In the genomic region with DNA sequence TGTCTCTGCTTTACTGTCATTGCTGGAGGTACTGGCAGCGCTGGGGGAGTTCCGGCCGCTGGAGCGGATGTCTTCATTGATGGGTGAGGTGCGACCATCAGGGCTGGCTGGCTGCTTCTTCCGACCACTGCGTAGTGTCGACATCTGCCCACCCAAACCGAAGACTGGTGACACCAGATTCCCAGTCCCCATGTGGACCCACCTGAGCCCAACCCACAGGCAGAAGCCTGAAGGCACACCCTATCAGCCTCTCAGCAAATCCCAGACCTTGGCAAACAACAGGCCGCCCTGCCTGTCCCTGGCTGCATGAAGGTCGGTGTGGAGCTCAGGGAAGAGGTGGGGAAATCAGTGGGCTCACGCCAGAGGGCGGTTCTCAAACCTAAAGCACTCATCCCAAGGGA, we compare ENCODE assay signal across 29 cellular contexts. TPM values are rescaled to one million over a fixed set of nuclear protein-coding genes. Genes with fewer than 3 reads are reported as not detected.
DNase-seq lines count a peak whose midpoint lies in the region; ATAC-seq and TF ChIP-seq lines count a peak whose summit lies in the region.
"Had no signal": no experiment of that assay in that cellular context is flagged by ENCODE, and none has a peak within 500 bp of the region (broad histone marks: within the 10 kb centered on the region; RNA-seq: fewer than 3 reads in every experiment).

No MANE protein-coding gene starts in this region.

- H3K27ac ChIP-seq in osteoblast (ENCODE audit: low read depth, low read length) (no peak overlapping the region), stomach (peak overlapping the region in 3 of 5 donors; percentile 28 to 56 (median 45))
- H3K27ac ChIP-seq: RWPE1 had no signal

- H3K27me3 ChIP-seq in osteoblast (ENCODE audit: insufficient read depth, low read length) = no peaks in the 10 kb centered on the region
- no peaks in the 10 kb centered on the region for H3K27me3 ChIP-seq in stomach
- H3K27me3 ChIP-seq: MG63 had no signal

- H3K27me3 Mint-ChIP-seq in HFFc6 (ENCODE audit: insufficient read depth) = peaks cover 1% of the 10 kb centered on the region
- H3K27me3 Mint-ChIP-seq: activated B cell treated with CpG ODN at 0.5 μM for 24 hours; dendritic cell treated with granulocyte-macrophage colony-stimulating factor and Interleukin-4, amounts not matched to agents 40 ng/mL and 50 ng/mL, for 4 days had no signal

- intact Hi-C loops in Right ventricle myocardium inferior (cut with DNase I) = no loop called here
- intact Hi-C loops in stomach (cut with DNase I; ENCODE audit: low total_unique reads) = loop anchor here (10.0 kb wide), 1 partner anchor 62 kb away; no protein-coding TSS in a partner anchor

- peak; percentile 45 for ATAC-seq in Right ventricle myocardium inferior
- ATAC-seq in HG03108 (IDR thresholded peaks at IDR 0.05; ENCODE audit: unreplicated experiment) = no peak
- ATAC-seq: GM23338; SK-N-SH treated with all-trans-retinoic acid at 6 μM for 48 hours; stimulated activated naive CD8-positive, alpha-beta T cell treated with anti-CD3 and anti-CD28 coated beads, Interleukin-15, Interleukin-2, amounts not matched to agents 100 U/mL and 50 U/mL, for 24 hours had no signal

- peaks cover 9% of the 10 kb centered on the region; the same call in 1 of the 2 replicates for H3K4me1 Mint-ChIP-seq in HFFc6 (ENCODE audit: low read depth)

- TF ChIP-seq CTCF in HFFc6 (IDR thresholded peaks at IDR 0.05) = no peak
- TF ChIP-seq CTCF in osteoblast (IDR thresholded peaks at IDR 0.05; ENCODE audit: extremely low read depth, low read depth, low read length) = no peak
- no peak for TF ChIP-seq CTCF in stomach (IDR thresholded peaks at IDR 0.05)

- 84 to 92% (median 85%) methylated on average over 7 to 13 of the region's 13 CpGs for WGBS in stomach, 5 donors

- H3K4me3 ChIP-seq in osteoblast (ENCODE audit: insufficient read depth, low read length) (no peak overlapping the region), stomach (no peak overlapping the region)
- H3K4me3 ChIP-seq: GM23338, MG63 had no signal

- TF ChIP-seq POLR2A in stomach (IDR thresholded peaks at IDR 0.05) = no peak

- H3K36me3 ChIP-seq in osteoblast (ENCODE audit: insufficient read depth, low read length) (peaks cover 64% of the 10 kb centered on the region), stomach (peaks cover 59 to 90% (median 88%) of the 10 kb centered on the region in 4 donors)

- no peak overlapping the region for H3K4me2 ChIP-seq in osteoblast (ENCODE audit: insufficient read depth, low read length)
- H3K4me2 ChIP-seq: GM23338 had no signal

- DNase-seq in HFFc6 (no peak), Right ventricle myocardium inferior (ENCODE audit: missing footprints) (no peak), osteoblast (ENCODE audit: insufficient read length, low spot score, missing footprints) (peak; percentile 42), stomach (no peak), NCI-H446 (lab: John Stamatoyannopoulos, UW) (no peak), NCI-H1092 (lab: John Stamatoyannopoulos, UW) (no peak)
- DNase-seq in activated CD8-positive, alpha-beta memory T cell treated with anti-CD3 and anti-CD28 coated beads, Interleukin-2, amount 50 U/mL, for 4 hours = no peak
- DNase-seq: activated B cell treated with CpG ODN at 0.5 μM for 24 hours; activated CD8-positive, alpha-beta memory T cell treated with anti-CD3 and anti-CD28 coated beads, Interleukin-2, amount 50 U/mL, for 48 hours; activated effector memory CD4-positive, alpha-beta T cell treated with Interleukin-2 at 50 U/mL for 16 hours; amniotic stem cell; caudate nucleus; KBM-7; kidney glomerular epithelial cell; mammary epithelial cell; MG63; NCI-H1417; NCI-H2081; NCI-H446 treated with DMSO at 0.1 percent for 48 hours; stimulated activated CD4-positive, alpha-beta T cell treated with anti-CD3 and anti-CD28 coated beads, Interleukin-12 subunit alpha, Interleukin-12 subunit beta, amount 100 ng/mL, for 4 hours; stimulated activated CD4-positive, alpha-beta T cell treated with anti-CD3 and anti-CD28 coated beads, Interleukin-4, amount 100 ng/mL, for 24 hours; stimulated activated naive CD8-positive, alpha-beta T cell treated with anti-CD3 and anti-CD28 coated beads, Interleukin-15, Interleukin-2, amounts not matched to agents 100 U/mL and 50 U/mL, for 24 hours; trophoblast cell had no signal

- no peaks in the 10 kb centered on the region for H3K4me1 ChIP-seq in osteoblast (ENCODE audit: insufficient read depth, low read length)
- H3K4me1 ChIP-seq in stomach = peaks cover 32 to 59% (median 45%) of the 10 kb centered on the region in 4 donors

- peaks cover 20% of the 10 kb centered on the region for H3K36me3 Mint-ChIP-seq in HFFc6 (ENCODE audit: low read depth)

- no peak for TF ChIP-seq EP300 in stomach (IDR thresholded peaks at IDR 0.05)

- peaks cover 13% of the 10 kb centered on the region for H4K20me1 ChIP-seq in osteoblast (ENCODE audit: insufficient read depth, low read length)

- no peak overlapping the region for H3K4me3 Mint-ChIP-seq in HFFc6
- H3K4me3 Mint-ChIP-seq: activated B cell treated with CpG ODN at 0.5 μM for 24 hours; dendritic cell treated with granulocyte-macrophage colony-stimulating factor and Interleukin-4, amounts not matched to agents 40 ng/mL and 50 ng/mL, for 4 days; GM23338; T-helper 2 cell treated with Interferon-gamma antibody and Interleukin-4, amounts not matched to agents 5 μg/mL and 100 μg/mL, for 36 hours had no signal

- peaks cover 50% of the 10 kb centered on the region for H3K79me2 ChIP-seq in osteoblast (ENCODE audit: insufficient read depth, low read length)

- H3K9me3 ChIP-seq in osteoblast (ENCODE audit: low read depth, low read length) (no peaks in the 10 kb centered on the region), stomach (no peaks in the 10 kb centered on the region)
- H3K9me3 ChIP-seq: MG63 had no signal

- H3K27ac Mint-ChIP-seq in HFFc6 = peak overlapping the region; percentile 12; the same call in 1 of the 2 replicates
- H3K27ac Mint-ChIP-seq: activated B cell treated with CpG ODN at 0.5 μM for 24 hours; dendritic cell treated with granulocyte-macrophage colony-stimulating factor and Interleukin-4, amounts not matched to agents 40 ng/mL and 50 ng/mL, for 4 days; GM23338; T-helper 2 cell treated with Interferon-gamma antibody and Interleukin-4, amounts not matched to agents 5 μg/mL and 100 μg/mL, for 36 hours had no signal

- H3K9me3 Mint-ChIP-seq in HFFc6 = no peaks in the 10 kb centered on the region
- H3K9me3 Mint-ChIP-seq: activated B cell treated with CpG ODN at 0.5 μM for 24 hours; dendritic cell treated with granulocyte-macrophage colony-stimulating factor and Interleukin-4, amounts not matched to agents 40 ng/mL and 50 ng/mL, for 4 days; GM23338; T-helper 2 cell treated with Interferon-gamma antibody and Interleukin-4, amounts not matched to agents 5 μg/mL and 100 μg/mL, for 36 hours had no signal

- H2AFZ ChIP-seq in osteoblast (ENCODE audit: low read length) = no peak overlapping the region
- H2AFZ ChIP-seq: GM23338 had no signal

RNA-seq across cellular contexts. Expression of a gene that starts 44.8 kb away (rescaled TPM):
- 1 to 10 TPM; 1.3 to 2.0 (median 1.6) TPM for total RNA-seq in HFFc6 (2021; fragmentation: NEBNext Ultra II Directional; extraction: Animal tissue kit (Norgen Biotek cat#: 25700))
- total RNA-seq in Right ventricle myocardium inferior (2.5 TPM), osteoblast (1.8 and 2.4 TPM in 2 replicates), stomach (1 to 10 TPM in 2 of 5 donors, not detected in 3; 2.4 to 3.0 TPM)
- 1 to 10 TPM; 1.1 to 2.5 (median 1.6) TPM for polyA plus RNA-seq in stomach
